In genomic region chr2:74441111-74441689, GRCh38 we compare ENCODE assay signal across 6 cellular contexts. TPM values are rescaled to one million over a fixed set of nuclear protein-coding genes. Genes with fewer than 3 reads are reported as not detected.
DNase-seq lines count a peak whose midpoint lies in the region; ATAC-seq and TF ChIP-seq lines count a peak whose summit lies in the region.

No MANE protein-coding gene starts in this region.

- H3K9me3 ChIP-seq in gastroesophageal sphincter, result no peaks in the 10 kb centered on the region
- H3K9me3 ChIP-seq in stomach smooth muscle (ENCODE audit: control insufficient read depth in 2 of 2, low read length in 2 of 2), result no peaks in the 10 kb centered on the region

- H3K36me3 ChIP-seq in gastroesophageal sphincter, result no peaks in the 10 kb centered on the region
- H3K36me3 ChIP-seq in stomach smooth muscle (ENCODE audit: control insufficient read depth in 2 of 2, insufficient read depth in 2 of 2, low read length in 2 of 2), result no peaks in the 10 kb centered on the region

- H3K27me3 ChIP-seq in gastroesophageal sphincter, result peaks cover 29% of the 10 kb centered on the region
- H3K27me3 ChIP-seq in stomach smooth muscle (ENCODE audit: control insufficient read depth in 1 of 2, insufficient read depth in 2 of 2, low read length in 2 of 2), result peaks cover 5 to 22% of the 10 kb centered on the region in 2 donors

- 15 to 64% methylated on average over 6 to 10 of the region's 35 CpGs for WGBS in gastroesophageal sphincter (ENCODE audit: low coverage in 1 of 2), 2 donors

- no peak for TF ChIP-seq EP300 in gastroesophageal sphincter (IDR thresholded peaks at IDR 0.05)

- DNase-seq in DMS79 treated with DMSO at 0.1 percent for 48 hours (lab: John Stamatoyannopoulos, UW), result peak; percentile 63
- no peak for DNase-seq in DMS79 (lab: John Stamatoyannopoulos, UW)
- DNase-seq in mesenteric fat pad (ENCODE audit: low spot score), result no peak

- H3K27ac ChIP-seq in gastroesophageal sphincter (peak overlapping the region in 3 of 4 donors; percentile 70 to 88 (median 84)), stomach smooth muscle (ENCODE audit: low read length) (no peak overlapping the region)

- TF ChIP-seq CTCF in gastroesophageal sphincter (IDR thresholded peaks at IDR 0.05), result peak in 1 of 4 experiments; percentile 3

- peak overlapping the region; percentile 13 to 65 for H3K9ac ChIP-seq in stomach smooth muscle (ENCODE audit: low read length in 2 of 2)

- H3K4me3 ChIP-seq in gastroesophageal sphincter (peak overlapping the region; percentile 48 to 49), stomach smooth muscle (ENCODE audit: low read length in 2 of 2) (peak overlapping the region; percentile 79 to 81)

- H3K4me1 ChIP-seq in gastroesophageal sphincter (peaks cover 0 to 60% (median 13%) of the 10 kb centered on the region in 3 donors), stomach smooth muscle (ENCODE audit: control insufficient read depth, insufficient read depth, low read length) (peaks cover 41% of the 10 kb centered on the region)

- ATAC-seq in gastroesophageal sphincter (no peak), HG02642 (IDR thresholded peaks at IDR 0.05; ENCODE audit: poor library complexity, unreplicated experiment) (no peak)

- no peak for TF ChIP-seq POLR2A in gastroesophageal sphincter (IDR thresholded peaks at IDR 0.05)

RNA-seq across cellular contexts. Expression of gene RTKN, which starts 0.5 kb away (rescaled TPM):
- 10 to 100 TPM; 10.9 to 17.3 (median 14.0) TPM for total RNA-seq in gastroesophageal sphincter
- 11.3 TPM for total RNA-seq in mesenteric fat pad

RNA-seq across cellular contexts. Expression of gene INO80B, which starts 13.7 kb away (rescaled TPM):
- total RNA-seq in gastroesophageal sphincter, result 10 to 100 TPM; 14.3 to 26.4 (median 19.2) TPM
- total RNA-seq in mesenteric fat pad, result 30.6 TPM

RNA-seq across cellular contexts. Expression of gene WBP1, which starts 17.0 kb away (rescaled TPM):
- 10 to 100 TPM; 44.2 to 91.5 (median 47.0) TPM for total RNA-seq in gastroesophageal sphincter
- 45.5 TPM for total RNA-seq in mesenteric fat pad

RNA-seq across cellular contexts. Expression of gene WDR54, which starts 19.7 kb away (rescaled TPM):
- total RNA-seq in gastroesophageal sphincter (10 to 100 TPM in 1 of 4 donors, 1 to 10 TPM in 3; 4.2 to 12.4 (median 8.8) TPM), mesenteric fat pad (4.6 TPM)

RNA-seq across cellular contexts. Expression of gene C2orf81, which starts 19.8 kb away (rescaled TPM):
- total RNA-seq in gastroesophageal sphincter (1 to 10 TPM in 3 of 4 donors, under 1 TPM in 1; 0.62 to 1.4 (median 1.2) TPM), mesenteric fat pad (1.1 TPM)
